In genomic region chr10:104054430-104054829, GRCh38 we compare ENCODE assay signal across 17 cellular contexts. TPM values are rescaled to one million over a fixed set of nuclear protein-coding genes. Genes with fewer than 3 reads are reported as not detected.
A peak's percentile ranks its signal among the peaks of the same experiment; 100 is the strongest.
DNase-seq lines count a peak whose midpoint lies in the region; ATAC-seq, FAIRE-seq and TF ChIP-seq lines count a peak whose summit lies in the region.
"Had no signal": no experiment of that assay in that cellular context is flagged by ENCODE, and none has a peak within 500 bp of the region (broad histone marks: within the 10 kb centered on the region; RNA-seq: fewer than 3 reads in every experiment).

No MANE protein-coding gene starts in this region.

- no peak for TF ChIP-seq POLR2A in H54 (IDR thresholded peaks at IDR 0.05; ENCODE audit: low read depth, low read length)

- FAIRE-seq in H54 (lab: Jason Lieb, UNC): no peak

- no peak overlapping the region for H3K4me3 ChIP-seq in fibroblast of the aortic adventitia (ENCODE audit: low read depth, low read length)
- H3K4me3 ChIP-seq: tibial nerve had no signal

- TF ChIP-seq CTCF in fibroblast of the aortic adventitia (IDR thresholded peaks at IDR 0.05; ENCODE audit: insufficient read depth, low read length): no peak

- peak; percentile 57 for ATAC-seq in SK-N-SH treated with all-trans-retinoic acid at 6 μM for 48 hours

- peak; percentile 77 for DNase-seq in 8988T
- DNase-seq in H54 (ENCODE audit: insufficient read length, low spot score): peak; percentile 85
- peak; percentile 70 for DNase-seq in fibroblast of the aortic adventitia (ENCODE audit: low read depth)
- no peak for DNase-seq in hypothalamus (lab: John Stamatoyannopoulos, UW)
- no peak for DNase-seq in DMS53 (lab: John Stamatoyannopoulos, UW)
- no peak for DNase-seq in NCI-H69 (lab: John Stamatoyannopoulos, UW)
- no peak for DNase-seq in effector CD8-positive, alpha-beta T cell (lab: John Stamatoyannopoulos, UW)
- DNase-seq: activated CD4-positive, alpha-beta T cell treated with anti-CD3 and anti-CD28 coated beads for 1 hour; activated T-cell treated with anti-CD3 and anti-CD28 coated beads, Interleukin-2, amount 50 U/mL, for 1 hour; amygdala; DMS79; NCI-H1436 treated with DMSO at 0.1 percent for 48 hours; NCI-H774 had no signal

TF ChIP-seq in SK-N-SH treated with all-trans-retinoic acid at 6 μM for 48 hours, 23 proteins besides CTCF, POLR2A, EP300 and RAD21:
- no peak for TF ChIP-seq SNAI2 (CRISPR knock-in tag; IDR thresholded peaks at IDR 0.05)
- no peak for TF ChIP-seq ZFP30 (CRISPR knock-in tag; IDR thresholded peaks at IDR 0.05)
- TF ChIP-seq CSRNP3 (CRISPR knock-in tag; IDR thresholded peaks at IDR 0.05): no peak
- no peak for TF ChIP-seq ZNF8 (CRISPR knock-in tag; IDR thresholded peaks at IDR 0.05)

RNA-seq across cellular contexts. Expression of gene COL17A1, which starts 31.2 kb away (rescaled TPM):
- total RNA-seq in fibroblast of the aortic adventitia (ENCODE audit: low replicate concordance): 2.0 and 2.3 TPM in 2 replicates
- total RNA-seq: A673, neural crest cell had no signal

Comparison
In these comparisons a context has a peak if more than half of its experiments do, and no peak if none do; other contexts are left out.
1. DNase-seq: peak in 8988T (single experiment), H54 (single experiment) and fibroblast of the aortic adventitia (single experiment); none in hypothalamus (0 of 51), DMS53 (single experiment), NCI-H69 (single experiment) and effector CD8-positive, alpha-beta T cell (single experiment).